13 cellular contexts compared by ENCODE assay signal in the genomic region with DNA sequence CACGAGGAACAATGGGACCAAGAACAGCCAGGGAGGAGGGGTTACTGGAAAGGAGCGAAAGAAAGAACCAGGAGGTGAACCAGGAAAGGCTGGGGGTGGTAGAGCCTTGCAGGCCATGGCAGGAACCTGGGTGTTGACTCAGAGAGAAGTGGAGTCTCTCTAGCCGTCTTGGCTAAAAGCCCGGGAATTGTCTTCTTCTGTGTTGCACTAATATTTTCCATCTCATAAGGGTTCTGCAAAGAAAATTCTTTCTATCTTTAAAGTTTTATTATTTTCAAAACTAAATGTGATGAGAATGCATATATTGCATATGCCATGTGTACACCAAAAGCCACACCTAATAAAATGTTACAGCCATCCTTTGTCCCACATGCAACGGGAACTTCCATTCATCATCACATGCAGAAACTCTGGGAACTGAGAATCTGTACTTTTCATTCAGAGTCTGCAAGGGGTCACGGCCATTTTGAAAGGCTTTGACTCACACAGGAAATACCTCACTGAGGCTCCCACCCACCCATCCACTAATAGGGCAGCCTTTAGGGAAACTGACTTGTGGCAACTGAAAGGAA. TPM values are rescaled to one million over a fixed set of nuclear protein-coding genes. Genes with fewer than 3 reads are reported as not detected.
DNase-seq lines count a peak whose midpoint lies in the region; ATAC-seq and TF ChIP-seq lines count a peak whose summit lies in the region.
"Had no signal": no experiment of that assay in that cellular context is flagged by ENCODE, and none has a peak within 500 bp of the region (broad histone marks: within the 10 kb centered on the region; RNA-seq: fewer than 3 reads in every experiment).

No MANE protein-coding gene starts in this region.

- ATAC-seq in GM21576 (IDR thresholded peaks at IDR 0.05; ENCODE audit: unreplicated experiment) (no peak), GM19023 (IDR thresholded peaks at IDR 0.05; ENCODE audit: unreplicated experiment) (no peak)

- H3K9me3 ChIP-seq in skeletal muscle tissue (ENCODE audit: control insufficient read depth in 3 of 3, low read length in 3 of 3): no peaks in the 10 kb centered on the region
- H3K9me3 ChIP-seq: pancreas, testis had no signal

- no peaks in the 10 kb centered on the region for H3K36me3 ChIP-seq in skeletal muscle tissue (ENCODE audit: control insufficient read depth in 3 of 3, insufficient read depth in 3 of 3, low read length in 3 of 3)
- H3K36me3 ChIP-seq: pancreas had no signal

- TF ChIP-seq CTCF in HFF-Myc (IDR thresholded peaks at IDR 0.05; ENCODE audit: low read depth, low read length, missing control alignments): no peak

- H3K9ac ChIP-seq in skeletal muscle tissue (ENCODE audit: low read depth in 1 of 3, low read length in 3 of 3): no peak overlapping the region

- H3K27ac ChIP-seq in adipose tissue (ENCODE audit: low read depth, low read length) (peak overlapping the region; percentile 41), skeletal muscle tissue (ENCODE audit: low read depth, low read length) (peak overlapping the region; percentile 47)
- H3K27ac ChIP-seq: pancreas, testis had no signal

- intact Hi-C loops in head of caudate nucleus (cut with DNase I): no loop called here

- peaks cover 0 to 2% (median 0%) of the 10 kb centered on the region in 3 donors for H3K27me3 ChIP-seq in skeletal muscle tissue (ENCODE audit: control insufficient read depth in 3 of 3, insufficient read depth in 3 of 3, low read length in 3 of 3)
- H3K27me3 ChIP-seq: pancreas, testis had no signal

- 53 to 62% (median 54%) methylated on average over 6 of the region's 6 CpGs for WGBS in adipose tissue, 3 donors

- peaks cover 3 to 9% (median 6%) of the 10 kb centered on the region in 3 donors for H3K4me1 ChIP-seq in skeletal muscle tissue (ENCODE audit: control insufficient read depth in 3 of 3, insufficient read depth in 3 of 3, low read length in 3 of 3)
- H3K4me1 ChIP-seq: pancreas, testis had no signal

- no peak overlapping the region for H3K4me3 ChIP-seq in HFF-Myc (replicated peaks; ENCODE audit: low read depth, low read length)
- H3K4me3 ChIP-seq in skeletal muscle tissue (ENCODE audit: low read length in 3 of 3): no peak overlapping the region
- H3K4me3 ChIP-seq: pancreas, testis had no signal

- DNase-seq in HFF-Myc (ENCODE audit: extremely low read depth, low read depth): peak; percentile 35
- DNase-seq in fibroblast of the conjunctiva (ENCODE audit: low read depth): peak; percentile 29
- DNase-seq in head of caudate nucleus: no peak
- no peak for DNase-seq in activated effector memory CD4-positive, alpha-beta T cell treated with Interleukin-2 at 50 U/mL for 16 hours
- DNase-seq: kidney glomerular epithelial cell, NCI-H1048, pancreas, T-helper 2 cell, testis had no signal

RNA-seq across cellular contexts. Expression of a gene that starts 38.0 kb away (rescaled TPM):
- 10 to 100 TPM in 2 of 3 donors, 1 to 10 TPM in 1; 2.5 to 20.6 (median 19.6) TPM for polyA plus RNA-seq in adipose tissue
- 4.7 TPM for total RNA-seq in skeletal muscle tissue

Comparison
In these comparisons a context has a peak if more than half of its experiments do, and no peak if none do; other contexts are left out.
1. DNase-seq: peak in HFF-Myc (single experiment) and fibroblast of the conjunctiva (single experiment); none in head of caudate nucleus (0 of 42) and activated effector memory CD4-positive, alpha-beta T cell treated with Interleukin-2 at 50 U/mL for 16 hours (single experiment).